ENCODE assay signal across 32 cellular contexts in genomic region chr15:61115679-61116078, GRCh38.
DNase-seq lines count a peak whose midpoint lies in the region; ATAC-seq, FAIRE-seq and TF ChIP-seq lines count a peak whose summit lies in the region.
"Had no signal": no experiment of that assay in that cellular context is flagged by ENCODE, and none has a peak within 500 bp of the region (broad histone marks: within the 10 kb centered on the region; RNA-seq: fewer than 3 reads in every experiment).

No MANE protein-coding gene starts in this region.

- H4K20me1 ChIP-seq in astrocyte (ENCODE audit: insufficient read depth, low read length): peaks cover 7% of the 10 kb centered on the region

- H3K36me3 ChIP-seq in A673 (ENCODE audit: insufficient read depth, low read length, poor library complexity, severe bottlenecking) (no peaks in the 10 kb centered on the region), astrocyte (ENCODE audit: insufficient read depth, low read length) (no peaks in the 10 kb centered on the region), kidney (ENCODE audit: control insufficient read depth in 1 of 2, insufficient read depth in 2 of 2, low read length in 2 of 2) (no peaks in the 10 kb centered on the region)
- H3K36me3 ChIP-seq: esophagus muscularis mucosa, left ventricle myocardium inferior, spleen had no signal

- no TSS peak for BruUV-seq in A673 (replicated peaks; lab: Mats Ljungman, UMichigan)

- H3K4me1 Mint-ChIP-seq in astrocyte (ENCODE audit: low read depth, unreplicated experiment): peaks cover 26% of the 10 kb centered on the region
- H3K4me1 Mint-ChIP-seq: immature natural killer cell had no signal

- H3K4me2 ChIP-seq in astrocyte (ENCODE audit: low read length): no peak overlapping the region

- H3K9ac ChIP-seq in astrocyte (ENCODE audit: low read length) (no peak overlapping the region), kidney (ENCODE audit: low read length in 2 of 2) (no peak overlapping the region)

- H3K9me3 Mint-ChIP-seq in astrocyte (ENCODE audit: unreplicated experiment): peaks cover 2% of the 10 kb centered on the region
- H3K9me3 Mint-ChIP-seq: activated naive CD4-positive, alpha-beta T cell treated with anti-CD3 and anti-CD28 coated beads for 36 hours; activated T-cell treated with anti-CD3 and anti-CD28 coated beads, Interleukin-2, amount 50 U/mL, for 72 hours; mesothelial cell of epicardium; naive thymus-derived CD8-positive, alpha-beta T cell had no signal

- no peak overlapping the region for H3K4me3 Mint-ChIP-seq in astrocyte (ENCODE audit: unreplicated experiment)
- H3K4me3 Mint-ChIP-seq: activated naive CD4-positive, alpha-beta T cell treated with anti-CD3 and anti-CD28 coated beads for 36 hours; activated T-cell treated with anti-CD3 and anti-CD28 coated beads, Interleukin-2, amount 50 U/mL, for 72 hours; immature natural killer cell; mesothelial cell of epicardium; naive thymus-derived CD8-positive, alpha-beta T cell had no signal

- no peak overlapping the region for H2AFZ ChIP-seq in astrocyte (ENCODE audit: low read depth, low read length)

- POLR2A ChIA-PET in A673 (lab: Charles Lee; ENCODE audit: low non-redundant PET): no interaction called here

- H3K36me3 Mint-ChIP-seq in astrocyte (ENCODE audit: low read depth, unreplicated experiment): no peaks in the 10 kb centered on the region
- H3K36me3 Mint-ChIP-seq: immature natural killer cell; mesothelial cell of epicardium; naive thymus-derived CD8-positive, alpha-beta T cell had no signal

- peak overlapping the region; percentile 77 for H3K27ac Mint-ChIP-seq in astrocyte (ENCODE audit: unreplicated experiment)
- H3K27ac Mint-ChIP-seq: activated naive CD4-positive, alpha-beta T cell treated with anti-CD3 and anti-CD28 coated beads for 36 hours; activated T-cell treated with anti-CD3 and anti-CD28 coated beads, Interleukin-2, amount 50 U/mL, for 72 hours; immature natural killer cell; mesothelial cell of epicardium; naive thymus-derived CD8-positive, alpha-beta T cell had no signal

- ATAC-seq in HG02623 (IDR thresholded peaks at IDR 0.05; ENCODE audit: unreplicated experiment) (no peak), GM18517 (IDR thresholded peaks at IDR 0.05; ENCODE audit: unreplicated experiment) (no peak)
- ATAC-seq: activated T-cell treated with anti-CD3 and anti-CD28 coated beads, Interleukin-2, amount 50 U/mL, for 72 hours; naive thymus-derived CD8-positive, alpha-beta T cell had no signal

- intact Hi-C loops in A673 (cut with micrococcal nuclease; ENCODE audit: unreplicated experiment) (no loop called here), kidney (cut with DNase I) (no loop called here)

- H3K4me3 ChIP-seq in A673 (ENCODE audit: low read depth, low read length, poor library complexity, severe bottlenecking) (no peak overlapping the region), astrocyte (ENCODE audit: insufficient read depth, low read depth, low read length) (no peak overlapping the region), kidney (ENCODE audit: low read length in 2 of 2) (no peak overlapping the region)
- H3K4me3 ChIP-seq: esophagus muscularis mucosa, left ventricle myocardium inferior, spleen had no signal

- CTCF ChIA-PET in A673 (lab: Charles Lee): no interaction called here

- no peaks in the 10 kb centered on the region for H3K79me2 ChIP-seq in astrocyte (ENCODE audit: insufficient read depth, low read length)

- H3K4me1 ChIP-seq in A673 (ENCODE audit: insufficient read depth, low read length, poor library complexity, severe bottlenecking) (peaks cover 3% of the 10 kb centered on the region), astrocyte (ENCODE audit: insufficient read depth, low read length) (no peaks in the 10 kb centered on the region), kidney (ENCODE audit: control insufficient read depth in 1 of 2, insufficient read depth in 1 of 2, low read depth in 1 of 2, low read length in 2 of 2) (peaks cover 0 to 4% of the 10 kb centered on the region in 2 donors)
- H3K4me1 ChIP-seq: left ventricle myocardium inferior, spleen had no signal

- no peaks in the 10 kb centered on the region for H3K27me3 Mint-ChIP-seq in astrocyte (ENCODE audit: low read depth, unreplicated experiment)

- H3K9me3 ChIP-seq in A673 (ENCODE audit: low read depth, low read length, poor library complexity, severe bottlenecking) (no peaks in the 10 kb centered on the region), astrocyte (ENCODE audit: insufficient read depth, low read depth, low read length) (no peaks in the 10 kb centered on the region), kidney (ENCODE audit: control insufficient read depth in 1 of 2, low read length in 2 of 2) (no peaks in the 10 kb centered on the region)
- H3K9me3 ChIP-seq: esophagus muscularis mucosa, left ventricle myocardium inferior, spleen had no signal

- H3K27ac ChIP-seq in A673 (ENCODE audit: low read depth, low read length, poor library complexity, severe bottlenecking): no peak overlapping the region
- no peak overlapping the region for H3K27ac ChIP-seq in astrocyte (ENCODE audit: low read depth, low read length)
- H3K27ac ChIP-seq in kidney (ENCODE audit: low read depth in 2 of 2, low read length in 2 of 2): no peak overlapping the region
- H3K27ac ChIP-seq: esophagus muscularis mucosa, left ventricle myocardium inferior, spleen had no signal

- no peaks in the 10 kb centered on the region for H3K27me3 ChIP-seq in A673 (replicated peaks; ENCODE audit: insufficient read depth, low read depth, low read length, poor library complexity)
- no peaks in the 10 kb centered on the region for H3K27me3 ChIP-seq in astrocyte (ENCODE audit: insufficient read depth, low read length)
- H3K27me3 ChIP-seq: esophagus muscularis mucosa, spleen had no signal

- TF ChIP-seq CTCF in A673 (conservative IDR thresholded peaks at IDR 0.05; ENCODE audit: low read depth, low read length) (no peak), astrocyte (IDR thresholded peaks at IDR 0.05; ENCODE audit: insufficient read depth, low read depth, low read length) (no peak), kidney (IDR thresholded peaks at IDR 0.05; ENCODE audit: borderline replicate concordance, extremely low read depth, insufficient read depth) (no peak)

- DNase-seq in A673 (ENCODE audit: low spot score) (peak; percentile 14), H4 (ENCODE audit: low spot score) (peak; percentile 12), astrocyte (ENCODE audit: low read depth) (peak; percentile 23), iris pigment epithelial cell (ENCODE audit: low read depth) (peak; percentile 15), kidney (no peak)
- DNase-seq in stimulated activated CD4-positive, alpha-beta T cell treated with anti-CD3 and anti-CD28 coated beads, Interleukin-2, amount 100 ng/mL, for 24 hours: no peak
- DNase-seq: activated CD4-positive, alpha-beta T cell treated with anti-CD3 and anti-CD28 coated beads, Interleukin-2, amount 50 U/mL, for 4 hours; activated naive CD4-positive, alpha-beta T cell treated with anti-CD3 and anti-CD28 coated beads for 36 hours; activated T-cell treated with anti-CD3 and anti-CD28 coated beads, Interleukin-2, amount 50 U/mL, for 72 hours; amniotic stem cell; C1 segment of cervical spinal cord; COR-L47; cortex of kidney; DMS79 treated with DMSO at 0.1 percent for 48 hours; hypothalamus; immature natural killer cell; left ventricle myocardium inferior; MM.1S; naive thymus-derived CD8-positive, alpha-beta T cell; NCI-H1417 treated with DMSO at 0.1 percent for 48 hours; NCI-H2081; NCI-H345; NCI-H748 treated with DMSO at 0.1 percent for 48 hours; occipital lobe; spleen; stimulated activated CD4-positive, alpha-beta T cell treated with anti-CD3 and anti-CD28 coated beads, Interleukin-2, amount 100 ng/mL, for 48 hours; T-helper 1 cell; trophoblast cell had no signal

- no peak for FAIRE-seq in astrocyte (lab: Jason Lieb, UNC)
- FAIRE-seq in kidney (lab: Jason Lieb, UNC): no peak

Comparison
In these comparisons a context has a peak if more than half of its experiments do, and no peak if none do; other contexts are left out.
1. DNase-seq: peak in A673 (single experiment), H4 (single experiment), astrocyte (single experiment) and iris pigment epithelial cell (single experiment); none in kidney (single experiment) and stimulated activated CD4-positive, alpha-beta T cell treated with anti-CD3 and anti-CD28 coated beads, Interleukin-2, amount 100 ng/mL, for 24 hours (0 of 2).